ENCODE assay signal across 2 cellular contexts in the genomic region with DNA sequence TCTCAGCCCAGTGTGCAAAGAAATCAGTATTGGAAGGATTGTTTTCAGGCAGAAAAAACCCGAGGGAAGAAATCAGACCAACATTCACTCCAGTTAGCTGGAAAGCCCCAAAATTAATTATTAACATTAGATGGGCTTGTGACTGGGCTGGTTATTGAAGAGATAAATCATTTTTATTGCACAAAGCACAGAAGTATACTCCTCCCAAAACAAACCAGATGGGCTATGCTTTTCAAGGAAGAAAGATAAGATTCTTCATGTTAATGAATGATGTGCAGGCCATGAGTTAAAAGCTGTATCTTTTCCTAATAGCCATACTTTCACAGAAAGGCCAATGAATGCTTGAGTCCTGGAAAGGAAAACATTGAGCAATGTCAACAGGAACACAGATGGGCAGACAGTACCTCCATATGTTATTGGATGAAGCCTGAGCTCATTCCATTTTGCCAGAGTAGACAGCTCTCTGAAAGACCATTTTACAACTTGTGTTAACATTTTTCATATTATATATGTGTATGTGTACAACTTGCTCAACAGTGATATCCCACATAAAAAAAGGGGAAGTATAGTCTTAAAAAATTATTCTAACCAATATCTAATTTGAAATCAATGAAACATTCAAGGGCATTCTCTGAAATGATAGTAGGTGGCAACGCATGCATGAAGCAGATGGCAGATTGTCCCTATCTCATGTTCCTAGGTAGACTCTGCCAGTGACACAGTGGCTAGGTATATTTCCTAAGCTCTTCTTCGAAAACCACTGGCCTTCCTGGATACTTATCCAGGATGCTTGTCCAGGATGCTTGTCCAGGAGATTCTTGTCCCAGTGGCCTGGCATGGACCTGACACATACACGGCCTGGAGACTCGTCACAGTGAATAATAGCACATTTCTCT.
TF ChIP-seq lines count a peak whose summit lies in the region.

No MANE protein-coding gene starts in this region.

TF ChIP-seq in A549, 52 proteins besides CTCF, POLR2A, EP300 and RAD21:
- TF ChIP-seq TFCP2L1 (CRISPR knock-in tag; IDR thresholded peaks at IDR 0.05) (no peak), CBX8 (IDR thresholded peaks at IDR 0.05) (no peak), ZC3H11A (IDR thresholded peaks at IDR 0.05) (no peak), JUNB (IDR thresholded peaks at IDR 0.05) (no peak)
TF ChIP-seq in A549: peak in this region for 0.

TF ChIP-seq in HepG2, 621 proteins besides CTCF, POLR2A, EP300 and RAD21:
- TF ChIP-seq, protein P1, sequence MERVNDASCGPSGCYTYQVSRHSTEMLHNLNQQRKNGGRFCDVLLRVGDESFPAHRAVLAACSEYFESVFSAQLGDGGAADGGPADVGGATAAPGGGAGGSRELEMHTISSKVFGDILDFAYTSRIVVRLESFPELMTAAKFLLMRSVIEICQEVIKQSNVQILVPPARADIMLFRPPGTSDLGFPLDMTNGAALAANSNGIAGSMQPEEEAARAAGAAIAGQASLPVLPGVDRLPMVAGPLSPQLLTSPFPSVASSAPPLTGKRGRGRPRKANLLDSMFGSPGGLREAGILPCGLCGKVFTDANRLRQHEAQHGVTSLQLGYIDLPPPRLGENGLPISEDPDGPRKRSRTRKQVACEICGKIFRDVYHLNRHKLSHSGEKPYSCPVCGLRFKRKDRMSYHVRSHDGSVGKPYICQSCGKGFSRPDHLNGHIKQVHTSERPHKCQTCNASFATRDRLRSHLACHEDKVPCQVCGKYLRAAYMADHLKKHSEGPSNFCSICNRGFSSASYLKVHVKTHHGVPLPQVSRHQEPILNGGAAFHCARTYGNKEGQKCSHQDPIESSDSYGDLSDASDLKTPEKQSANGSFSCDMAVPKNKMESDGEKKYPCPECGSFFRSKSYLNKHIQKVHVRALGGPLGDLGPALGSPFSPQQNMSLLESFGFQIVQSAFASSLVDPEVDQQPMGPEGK (CRISPR knock-in tag; IDR thresholded peaks at IDR 0.05): no peak
- TF ChIP-seq, protein P2, sequence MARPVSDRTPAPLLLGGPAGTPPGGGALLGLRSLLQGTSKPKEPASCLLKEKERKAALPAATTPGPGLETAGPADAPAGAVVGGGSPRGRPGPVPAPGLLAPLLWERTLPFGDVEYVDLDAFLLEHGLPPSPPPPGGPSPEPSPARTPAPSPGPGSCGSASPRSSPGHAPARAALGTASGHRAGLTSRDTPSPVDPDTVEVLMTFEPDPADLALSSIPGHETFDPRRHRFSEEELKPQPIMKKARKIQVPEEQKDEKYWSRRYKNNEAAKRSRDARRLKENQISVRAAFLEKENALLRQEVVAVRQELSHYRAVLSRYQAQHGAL (CRISPR knock-in tag; IDR thresholded peaks at IDR 0.05; ENCODE audit: not compliant biosample characterization): no peak
- TF ChIP-seq, protein P3, sequence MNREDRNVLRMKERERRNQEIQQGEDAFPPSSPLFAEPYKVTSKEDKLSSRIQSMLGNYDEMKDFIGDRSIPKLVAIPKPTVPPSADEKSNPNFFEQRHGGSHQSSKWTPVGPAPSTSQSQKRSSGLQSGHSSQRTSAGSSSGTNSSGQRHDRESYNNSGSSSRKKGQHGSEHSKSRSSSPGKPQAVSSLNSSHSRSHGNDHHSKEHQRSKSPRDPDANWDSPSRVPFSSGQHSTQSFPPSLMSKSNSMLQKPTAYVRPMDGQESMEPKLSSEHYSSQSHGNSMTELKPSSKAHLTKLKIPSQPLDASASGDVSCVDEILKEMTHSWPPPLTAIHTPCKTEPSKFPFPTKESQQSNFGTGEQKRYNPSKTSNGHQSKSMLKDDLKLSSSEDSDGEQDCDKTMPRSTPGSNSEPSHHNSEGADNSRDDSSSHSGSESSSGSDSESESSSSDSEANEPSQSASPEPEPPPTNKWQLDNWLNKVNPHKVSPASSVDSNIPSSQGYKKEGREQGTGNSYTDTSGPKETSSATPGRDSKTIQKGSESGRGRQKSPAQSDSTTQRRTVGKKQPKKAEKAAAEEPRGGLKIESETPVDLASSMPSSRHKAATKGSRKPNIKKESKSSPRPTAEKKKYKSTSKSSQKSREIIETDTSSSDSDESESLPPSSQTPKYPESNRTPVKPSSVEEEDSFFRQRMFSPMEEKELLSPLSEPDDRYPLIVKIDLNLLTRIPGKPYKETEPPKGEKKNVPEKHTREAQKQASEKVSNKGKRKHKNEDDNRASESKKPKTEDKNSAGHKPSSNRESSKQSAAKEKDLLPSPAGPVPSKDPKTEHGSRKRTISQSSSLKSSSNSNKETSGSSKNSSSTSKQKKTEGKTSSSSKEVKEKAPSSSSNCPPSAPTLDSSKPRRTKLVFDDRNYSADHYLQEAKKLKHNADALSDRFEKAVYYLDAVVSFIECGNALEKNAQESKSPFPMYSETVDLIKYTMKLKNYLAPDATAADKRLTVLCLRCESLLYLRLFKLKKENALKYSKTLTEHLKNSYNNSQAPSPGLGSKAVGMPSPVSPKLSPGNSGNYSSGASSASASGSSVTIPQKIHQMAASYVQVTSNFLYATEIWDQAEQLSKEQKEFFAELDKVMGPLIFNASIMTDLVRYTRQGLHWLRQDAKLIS (CRISPR knock-in tag; IDR thresholded peaks at IDR 0.05): no peak
- 0 out of 2 replicates have a peak, but pooled peaks have one; percentile 38 for TF ChIP-seq BCL6 (CRISPR knock-in tag; IDR thresholded peaks at IDR 0.05)
- peak; percentile 53; the same call in 1 of the 2 replicates for TF ChIP-seq CEBPB (IDR thresholded peaks at IDR 0.05; ENCODE audit: borderline replicate concordance, low read depth, low read length)
- TF ChIP-seq ZNF24 (IDR thresholded peaks at IDR 0.05): no peak
- TF ChIP-seq, protein P4, sequence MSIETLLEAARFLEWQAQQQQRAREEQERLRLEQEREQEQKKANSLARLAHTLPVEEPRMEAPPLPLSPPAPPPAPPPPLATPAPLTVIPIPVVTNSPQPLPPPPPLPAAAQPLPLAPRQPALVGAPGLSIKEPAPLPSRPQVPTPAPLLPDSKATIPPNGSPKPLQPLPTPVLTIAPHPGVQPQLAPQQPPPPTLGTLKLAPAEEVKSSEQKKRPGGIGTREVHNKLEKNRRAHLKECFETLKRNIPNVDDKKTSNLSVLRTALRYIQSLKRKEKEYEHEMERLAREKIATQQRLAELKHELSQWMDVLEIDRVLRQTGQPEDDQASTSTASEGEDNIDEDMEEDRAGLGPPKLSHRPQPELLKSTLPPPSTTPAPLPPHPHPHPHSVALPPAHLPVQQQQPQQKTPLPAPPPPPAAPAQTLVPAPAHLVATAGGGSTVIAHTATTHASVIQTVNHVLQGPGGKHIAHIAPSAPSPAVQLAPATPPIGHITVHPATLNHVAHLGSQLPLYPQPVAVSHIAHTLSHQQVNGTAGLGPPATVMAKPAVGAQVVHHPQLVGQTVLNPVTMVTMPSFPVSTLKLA (IDR thresholded peaks at IDR 0.05): 0 out of 2 replicates have a peak, but pooled peaks have one; percentile 4
- TF ChIP-seq CEBPG (CRISPR knock-in tag; IDR thresholded peaks at IDR 0.05): peak; percentile 48
- TF ChIP-seq FOXA3 (CRISPR knock-in tag; IDR thresholded peaks at IDR 0.05): peak; percentile 38; the same call in 1 of the 2 replicates
- no peak for TF ChIP-seq ZNF775 (CRISPR knock-in tag; IDR thresholded peaks at IDR 0.05; ENCODE audit: borderline replicate concordance)
- no peak for TF ChIP-seq FOXA1 (IDR thresholded peaks at IDR 0.05)
- TF ChIP-seq FOXA1 (CRISPR knock-in tag; IDR thresholded peaks at IDR 0.05): peak; percentile 42
- TF ChIP-seq, protein P5, sequence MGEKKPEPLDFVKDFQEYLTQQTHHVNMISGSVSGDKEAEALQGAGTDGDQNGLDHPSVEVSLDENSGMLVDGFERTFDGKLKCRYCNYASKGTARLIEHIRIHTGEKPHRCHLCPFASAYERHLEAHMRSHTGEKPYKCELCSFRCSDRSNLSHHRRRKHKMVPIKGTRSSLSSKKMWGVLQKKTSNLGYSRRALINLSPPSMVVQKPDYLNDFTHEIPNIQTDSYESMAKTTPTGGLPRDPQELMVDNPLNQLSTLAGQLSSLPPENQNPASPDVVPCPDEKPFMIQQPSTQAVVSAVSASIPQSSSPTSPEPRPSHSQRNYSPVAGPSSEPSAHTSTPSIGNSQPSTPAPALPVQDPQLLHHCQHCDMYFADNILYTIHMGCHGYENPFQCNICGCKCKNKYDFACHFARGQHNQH (CRISPR knock-in tag; IDR thresholded peaks at IDR 0.05): no peak
TF ChIP-seq in HepG2: peak in this region for 6.
